In the genomic region with DNA sequence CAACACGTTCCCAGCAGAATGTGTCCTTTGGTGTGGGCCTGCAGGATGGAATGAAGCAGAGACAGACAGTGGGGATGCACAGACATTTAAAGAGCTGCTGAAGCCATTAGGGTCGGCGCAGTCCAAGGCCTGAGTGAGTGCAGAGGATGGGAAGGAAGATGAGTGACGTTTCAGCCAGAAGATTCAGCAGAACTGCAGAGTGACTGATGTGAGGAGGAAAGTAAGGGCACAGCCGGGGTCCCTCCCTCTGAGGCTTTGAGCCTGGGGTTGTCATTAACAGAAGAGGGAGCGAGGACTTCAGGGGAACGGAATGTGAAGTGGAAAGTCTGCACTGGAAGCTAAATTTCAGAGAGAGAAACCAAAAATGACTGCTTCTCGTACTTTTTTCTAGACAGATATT, we compare ENCODE assay signal across 14 cellular contexts.
A peak's percentile ranks its signal among the peaks of the same experiment; 100 is the strongest.
DNase-seq lines count a peak whose midpoint lies in the region; ATAC-seq and TF ChIP-seq lines count a peak whose summit lies in the region.
"Had no signal": no experiment of that assay in that cellular context is flagged by ENCODE, and none has a peak within 500 bp of the region (broad histone marks: within the 10 kb centered on the region; RNA-seq: fewer than 3 reads in every experiment).

No MANE protein-coding gene starts in this region.

- H3K4me3 Mint-ChIP-seq in nephron = peak overlapping the region in 1 of 3 experiments; percentile 9
- H3K4me3 Mint-ChIP-seq in stimulated activated effector memory CD8-positive, alpha-beta T cell treated with anti-CD3 and anti-CD28 coated beads, Interleukin-12 subunit alpha, Interleukin-12 subunit beta, amount 100 ng/mL, for 72 hours = no peak overlapping the region
- H3K4me3 Mint-ChIP-seq: activated T-cell treated with anti-CD3 and anti-CD28 coated beads, Interleukin-2, amount 50 U/mL, for 4 hours had no signal

- H3K9me3 Mint-ChIP-seq in nephron = peaks cover 2% of the 10 kb centered on the region
- no peaks in the 10 kb centered on the region for H3K9me3 Mint-ChIP-seq in stimulated activated effector memory CD8-positive, alpha-beta T cell treated with anti-CD3 and anti-CD28 coated beads, Interleukin-12 subunit alpha, Interleukin-12 subunit beta, amount 100 ng/mL, for 72 hours
- H3K9me3 Mint-ChIP-seq: activated T-cell treated with anti-CD3 and anti-CD28 coated beads, Interleukin-2, amount 50 U/mL, for 4 hours had no signal

- DNase-seq in SIG-M5 treated with dmso at 0.1 percent for 504 hours (lab: John Stamatoyannopoulos, UW; ENCODE audit: unreplicated experiment) (peak; percentile 36), SIG-M5 (lab: John Stamatoyannopoulos, UW) (no peak), uterus (no peak), T-helper 1 cell (no peak)
- no peak for DNase-seq in activated naive CD4-positive, alpha-beta T cell treated with Interleukin-2 at 50 U/mL for 16 hours
- DNase-seq in stimulated activated effector memory CD8-positive, alpha-beta T cell treated with anti-CD3 and anti-CD28 coated beads, Interleukin-12 subunit alpha, Interleukin-12 subunit beta, amount 100 ng/mL, for 72 hours (ENCODE audit: low spot score in 2 of 2) = no peak
- DNase-seq: activated T-cell treated with anti-CD3 and anti-CD28 coated beads, Interleukin-2, amount 50 U/mL, for 4 hours; DMS79; NCI-H2171 treated with DMSO at 0.1 percent for 48 hours; stimulated activated naive CD4-positive, alpha-beta T cell treated with Interleukin-2 at 50 U/mL for 16 hours had no signal

- intact Hi-C loops in uterus (cut with DNase I; ENCODE audit: low total_unique reads) = no loop called here

- H3K27me3 ChIP-seq in gastroesophageal sphincter (no peaks in the 10 kb centered on the region), uterus (no peaks in the 10 kb centered on the region)

- H3K9me3 ChIP-seq in gastroesophageal sphincter (no peaks in the 10 kb centered on the region), uterus (no peaks in the 10 kb centered on the region)

- no peak for TF ChIP-seq CTCF in gastroesophageal sphincter (IDR thresholded peaks at IDR 0.05)
- no peak for TF ChIP-seq CTCF in nephron (IDR thresholded peaks at IDR 0.05; ENCODE audit: unreplicated experiment in 3 of 3)
- TF ChIP-seq CTCF in uterus (IDR thresholded peaks at IDR 0.05) = no peak

- H3K27ac ChIP-seq in gastroesophageal sphincter (peak overlapping the region in 3 of 4 donors; percentile 15 to 67 (median 64)), uterus (peak overlapping the region; percentile 62 to 82)
- H3K27ac ChIP-seq: 22Rv1, epithelial cell of prostate had no signal

- 22 to 23% methylated on average over 6 to 8 of the region's 8 CpGs for WGBS in gastroesophageal sphincter (ENCODE audit: low coverage in 1 of 2), 2 donors

- peaks cover 0 to 19% (median 4%) of the 10 kb centered on the region in 3 donors for H3K4me1 ChIP-seq in gastroesophageal sphincter
- H3K4me1 ChIP-seq in uterus = no peaks in the 10 kb centered on the region

- peak overlapping the region; percentile 59 to 83 (median 64) for H3K27ac Mint-ChIP-seq in nephron
- no peak overlapping the region for H3K27ac Mint-ChIP-seq in stimulated activated effector memory CD8-positive, alpha-beta T cell treated with anti-CD3 and anti-CD28 coated beads, Interleukin-12 subunit alpha, Interleukin-12 subunit beta, amount 100 ng/mL, for 72 hours

- H3K36me3 Mint-ChIP-seq in nephron (ENCODE audit: low read depth) = peaks cover 60% of the 10 kb centered on the region
- H3K36me3 Mint-ChIP-seq in stimulated activated effector memory CD8-positive, alpha-beta T cell treated with anti-CD3 and anti-CD28 coated beads, Interleukin-12 subunit alpha, Interleukin-12 subunit beta, amount 100 ng/mL, for 72 hours = no peaks in the 10 kb centered on the region

- H3K27me3 Mint-ChIP-seq in nephron (ENCODE audit: low read depth) = no peaks in the 10 kb centered on the region

- H3K4me3 ChIP-seq in gastroesophageal sphincter (no peak overlapping the region), uterus (no peak overlapping the region)

- H3K4me1 Mint-ChIP-seq in nephron = peaks cover 15% of the 10 kb centered on the region
- no peaks in the 10 kb centered on the region for H3K4me1 Mint-ChIP-seq in stimulated activated effector memory CD8-positive, alpha-beta T cell treated with anti-CD3 and anti-CD28 coated beads, Interleukin-12 subunit alpha, Interleukin-12 subunit beta, amount 100 ng/mL, for 72 hours

- H3K36me3 ChIP-seq in gastroesophageal sphincter = peaks cover 0 to 26% of the 10 kb centered on the region in 2 donors
- H3K36me3 ChIP-seq in uterus = no peaks in the 10 kb centered on the region

- TF ChIP-seq POLR2A in gastroesophageal sphincter (IDR thresholded peaks at IDR 0.05) (no peak), uterus (IDR thresholded peaks at IDR 0.05) (no peak)

- TF ChIP-seq EP300 in gastroesophageal sphincter (IDR thresholded peaks at IDR 0.05) = no peak

- ATAC-seq in gastroesophageal sphincter = no peak
- ATAC-seq in stimulated activated effector memory CD8-positive, alpha-beta T cell treated with anti-CD3 and anti-CD28 coated beads, Interleukin-12 subunit alpha, Interleukin-12 subunit beta, amount 100 ng/mL, for 72 hours = no peak
- ATAC-seq: activated T-cell treated with anti-CD3 and anti-CD28 coated beads, Interleukin-2, amount 50 U/mL, for 4 hours had no signal
